26 cellular contexts compared by ENCODE assay signal in the genomic region with DNA sequence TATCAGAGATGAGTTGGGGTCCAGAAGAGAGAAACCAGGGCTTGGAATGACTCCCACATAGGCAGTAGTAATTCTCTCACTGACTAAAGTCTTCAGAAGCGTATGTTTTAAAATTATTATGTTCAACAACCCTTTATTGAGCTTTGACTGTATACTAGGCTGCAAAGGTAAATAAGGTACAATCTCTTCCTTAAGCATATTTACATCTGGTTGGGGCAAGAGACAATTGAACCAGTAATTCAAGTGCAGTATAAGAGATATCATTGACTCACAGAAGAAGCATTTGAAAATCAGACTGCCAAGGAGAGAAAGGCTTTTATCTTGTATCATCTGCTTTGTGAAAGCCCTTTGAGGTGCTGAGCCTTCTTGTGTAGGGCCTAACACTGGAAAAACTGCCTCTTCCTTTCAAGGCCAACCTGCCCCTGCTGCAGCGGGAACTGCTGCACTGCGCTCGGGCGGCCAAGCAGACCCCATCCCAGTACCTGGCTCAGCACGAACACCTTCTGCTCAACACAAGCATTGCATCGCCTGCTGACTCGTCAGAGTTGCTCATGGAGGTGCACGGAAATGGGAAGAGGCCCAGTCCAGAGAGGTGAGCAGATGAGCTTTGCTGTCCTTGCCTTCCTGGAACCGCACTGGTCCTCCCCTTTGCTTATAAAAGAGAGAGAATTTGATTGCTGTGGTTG. TPM values are rescaled to one million over a fixed set of nuclear protein-coding genes. Genes with fewer than 3 reads are reported as not detected.
"Had no signal": no experiment of that assay in that cellular context is flagged by ENCODE, and none has a peak within 500 bp of the region (broad histone marks: within the 10 kb centered on the region; RNA-seq: fewer than 3 reads in every experiment).

No MANE protein-coding gene starts in this region.

- ATAC-seq: activated naive CD4-positive, alpha-beta T cell treated with anti-CD3 and anti-CD28 coated beads, Interleukin-2, amount 50 U/mL, for 72 hours; esophagus mucosa; left ventricle myocardium superior; natural killer cell treated with Interleukin-12 subunit alpha and Interleukin-12 subunit beta and Interleukin-15 and Interleukin-18, amount 100 ng/mL, for 72 hours; right cardiac atrium; stimulated activated naive CD8-positive, alpha-beta T cell treated with anti-CD3 and anti-CD28 coated beads, Interleukin-15, Interleukin-2, amounts not matched to agents 100 U/mL and 50 U/mL, for 24 hours; upper lobe of right lung had no signal

- H2AFZ ChIP-seq: hepatocyte had no signal

- H3K27ac Mint-ChIP-seq: activated CD4-positive, alpha-beta memory T cell treated with anti-CD3 and anti-CD28 coated beads, Interleukin-2, amount 10 ng/mL, durations not matched to agents 7 days and 5 days; activated CD4-positive, alpha-beta T cell treated with anti-CD3 and anti-CD28 coated beads, Interleukin-2, amount 10 ng/mL, durations not matched to agents 24 days and 14 days; activated naive CD4-positive, alpha-beta T cell treated with anti-CD3 and anti-CD28 coated beads, Interleukin-2, amount 50 U/mL, for 72 hours; activated T-helper 1 cell treated with anti-CD3 and anti-CD28 coated beads, Interleukin-12 subunit alpha, Interleukin-12 subunit beta, Interleukin-2, Interleukin-4 antibody, amounts not matched to agents 30 ng/mL and 10 ng/mL and 1 ng/mL, durations not matched to agents 14 hours and 24 hours and 36 hours; natural killer cell treated with Interleukin-12 subunit alpha and Interleukin-12 subunit beta and Interleukin-15 and Interleukin-18, amount 100 ng/mL, for 72 hours had no signal

- DNase-seq: activated CD4-positive, alpha-beta memory T cell treated with anti-CD3 and anti-CD28 coated beads, Interleukin-2, amount 10 ng/mL, durations not matched to agents 7 days and 5 days; activated CD4-positive, alpha-beta T cell treated with anti-CD3 and anti-CD28 coated beads, Interleukin-2, amount 10 ng/mL, durations not matched to agents 24 days and 14 days; activated gamma-delta T cell treated with Interleukin-2 at 50 U/mL for 16 hours; aorta; foreskin melanocyte; kidney glomerular epithelial cell; left ventricle myocardium superior; mammary epithelial cell; midbrain; ovary; right cardiac atrium; stimulated activated CD4-positive, alpha-beta T cell treated with anti-CD3 and anti-CD28 coated beads, Interleukin-12 subunit alpha, Interleukin-12 subunit beta, amount 100 ng/mL, for 4 hours; stimulated activated CD4-positive, alpha-beta T cell treated with anti-CD3 and anti-CD28 coated beads, Interleukin-4, amount 100 ng/mL, for 4 hours; stimulated activated naive CD8-positive, alpha-beta T cell treated with anti-CD3 and anti-CD28 coated beads, Interleukin-15, Interleukin-2, amounts not matched to agents 100 U/mL and 50 U/mL, for 24 hours; T1000; upper lobe of right lung had no signal

- H3K36me3 Mint-ChIP-seq: natural killer cell treated with Interleukin-12 subunit alpha and Interleukin-12 subunit beta and Interleukin-15 and Interleukin-18, amount 100 ng/mL, for 72 hours had no signal

- H3K36me3 ChIP-seq: ovary had no signal

- H3K27me3 Mint-ChIP-seq: activated CD4-positive, alpha-beta memory T cell treated with anti-CD3 and anti-CD28 coated beads, Interleukin-2, amount 10 ng/mL, durations not matched to agents 7 days and 5 days; activated CD4-positive, alpha-beta T cell treated with anti-CD3 and anti-CD28 coated beads, Interleukin-2, amount 10 ng/mL, durations not matched to agents 24 days and 14 days; brain; natural killer cell treated with Interleukin-12 subunit alpha and Interleukin-12 subunit beta and Interleukin-15 and Interleukin-18, amount 100 ng/mL, for 72 hours had no signal

- H3K4me3 ChIP-seq: hepatocyte, ovary, upper lobe of right lung had no signal

- H3K27ac ChIP-seq: hepatocyte, neutrophil, ovary, upper lobe of right lung had no signal

- H3K27me3 ChIP-seq: hepatocyte, neutrophil, ovary, upper lobe of right lung had no signal

- H3K4me1 ChIP-seq: upper lobe of right lung had no signal

- H3K9me3 ChIP-seq: neutrophil, ovary, upper lobe of right lung had no signal

- H3K4me3 Mint-ChIP-seq: activated CD4-positive, alpha-beta memory T cell treated with anti-CD3 and anti-CD28 coated beads, Interleukin-2, amount 10 ng/mL, durations not matched to agents 7 days and 5 days; activated CD4-positive, alpha-beta T cell treated with anti-CD3 and anti-CD28 coated beads, Interleukin-2, amount 10 ng/mL, durations not matched to agents 24 days and 14 days; activated T-helper 1 cell treated with anti-CD3 and anti-CD28 coated beads, Interleukin-12 subunit alpha, Interleukin-12 subunit beta, Interleukin-2, Interleukin-4 antibody, amounts not matched to agents 30 ng/mL and 10 ng/mL and 1 ng/mL, durations not matched to agents 14 hours and 24 hours and 36 hours; natural killer cell treated with Interleukin-12 subunit alpha and Interleukin-12 subunit beta and Interleukin-15 and Interleukin-18, amount 100 ng/mL, for 72 hours had no signal

- H3K9me3 Mint-ChIP-seq: activated CD4-positive, alpha-beta memory T cell treated with anti-CD3 and anti-CD28 coated beads, Interleukin-2, amount 10 ng/mL, durations not matched to agents 7 days and 5 days; activated CD4-positive, alpha-beta T cell treated with anti-CD3 and anti-CD28 coated beads, Interleukin-2, amount 10 ng/mL, durations not matched to agents 24 days and 14 days; activated naive CD4-positive, alpha-beta T cell treated with anti-CD3 and anti-CD28 coated beads, Interleukin-2, amount 50 U/mL, for 72 hours; activated T-helper 1 cell treated with anti-CD3 and anti-CD28 coated beads, Interleukin-12 subunit alpha, Interleukin-12 subunit beta, Interleukin-2, Interleukin-4 antibody, amounts not matched to agents 30 ng/mL and 10 ng/mL and 1 ng/mL, durations not matched to agents 14 hours and 24 hours and 36 hours; brain; natural killer cell treated with Interleukin-12 subunit alpha and Interleukin-12 subunit beta and Interleukin-15 and Interleukin-18, amount 100 ng/mL, for 72 hours had no signal

- H3K4me2 ChIP-seq: hepatocyte had no signal

RNA-seq across cellular contexts. Expression of a gene that starts 39.3 kb away (rescaled TPM):
- total RNA-seq: cardiac septum, esophagus mucosa, left ventricle myocardium superior, right cardiac atrium, skeletal muscle tissue, subcutaneous adipose tissue had no signal
